Comparison of ENCODE assay signal across 9 cellular contexts in genomic region chr19:2627855-2628254, GRCh38.
A peak's percentile ranks its signal among the peaks of the same experiment; 100 is the strongest.
DNase-seq lines count a peak whose midpoint lies in the region; ATAC-seq and TF ChIP-seq lines count a peak whose summit lies in the region.
"Had no signal": no experiment of that assay in that cellular context is flagged by ENCODE, and none has a peak within 500 bp of the region (broad histone marks: within the 10 kb centered on the region; RNA-seq: fewer than 3 reads in every experiment).

No MANE protein-coding gene starts in this region.

- no peaks in the 10 kb centered on the region for H3K36me3 ChIP-seq in CD4-positive, alpha-beta memory T cell (ENCODE audit: insufficient read depth, low read length)
- H3K36me3 ChIP-seq in Loucy (ENCODE audit: insufficient read depth, low read length) (no peaks in the 10 kb centered on the region), trophoblast cell (ENCODE audit: control insufficient read depth in 1 of 2, insufficient read depth in 2 of 2, low read length in 2 of 2) (no peaks in the 10 kb centered on the region)

- H2BK120ac ChIP-seq in trophoblast cell (ENCODE audit: insufficient read depth, low read length, poor library complexity), result no peak overlapping the region

- H2BK5ac ChIP-seq in trophoblast cell (ENCODE audit: low read depth, low read length, poor library complexity), result no peak overlapping the region

- H3K23ac ChIP-seq in trophoblast cell (ENCODE audit: low read length), result no peak overlapping the region

- no peak overlapping the region for H4K91ac ChIP-seq in trophoblast cell (ENCODE audit: low read depth, low read length)

- H3K9me3 Mint-ChIP-seq in CD4-positive, alpha-beta memory T cell, result peaks cover 0 to 3% (median 0%) of the 10 kb centered on the region in 8 donors
- H3K9me3 Mint-ChIP-seq in dendritic cell treated with granulocyte-macrophage colony-stimulating factor and Interleukin-4, amounts not matched to agents 40 ng/mL and 50 ng/mL, for 4 days, result peaks cover 11% of the 10 kb centered on the region

- intact Hi-C loops in CD4-positive, alpha-beta memory T cell (cut with micrococcal nuclease), result no loop called here
- intact Hi-C loops in dendritic cell treated with granulocyte-macrophage colony-stimulating factor and Interleukin-4, amounts not matched to agents 40 ng/mL and 50 ng/mL, for 4 days (cut with micrococcal nuclease), result no loop called here

- H3K9ac ChIP-seq in Loucy (ENCODE audit: low read depth, low read length, poor library complexity, severe bottlenecking) (no peak overlapping the region), trophoblast cell (ENCODE audit: low read length) (no peak overlapping the region)

- H3F3A ChIP-seq in Loucy (ENCODE audit: low read depth), result no peaks in the 10 kb centered on the region

- peaks cover 12% of the 10 kb centered on the region for H3K4me1 ChIP-seq in CD4-positive, alpha-beta memory T cell (ENCODE audit: insufficient read depth, low read length)
- peaks cover 28% of the 10 kb centered on the region for H3K4me1 ChIP-seq in Loucy (ENCODE audit: insufficient read depth, low read length, poor library complexity, severe bottlenecking)
- H3K4me1 ChIP-seq in trophoblast cell (ENCODE audit: control insufficient read depth in 1 of 2, insufficient read depth in 2 of 2, low read length in 2 of 2), result peaks cover 0 to 8% of the 10 kb centered on the region in 2 experiments

- H3K79me2 ChIP-seq in Loucy (ENCODE audit: insufficient read depth, low read length) (no peaks in the 10 kb centered on the region), trophoblast cell (ENCODE audit: control insufficient read depth, insufficient read depth, low read length, poor library complexity) (no peaks in the 10 kb centered on the region)

- H3K4me3 ChIP-seq in CD4-positive, alpha-beta memory T cell (ENCODE audit: low read length in 2 of 2), result no peak overlapping the region
- H3K4me3 ChIP-seq in Loucy (ENCODE audit: low read length, poor library complexity, severe bottlenecking), result no peak overlapping the region
- H3K4me3 ChIP-seq in trophoblast cell (ENCODE audit: low read depth, low read length), result no peak overlapping the region
- H3K4me3 ChIP-seq: GM23338 had no signal

- no peaks in the 10 kb centered on the region for H3K79me1 ChIP-seq in trophoblast cell (ENCODE audit: low read length)

- ATAC-seq in HG03039 (IDR thresholded peaks at IDR 0.05; ENCODE audit: unreplicated experiment), result no peak
- no peak for ATAC-seq in HG03520 (IDR thresholded peaks at IDR 0.05; ENCODE audit: unreplicated experiment)
- ATAC-seq in GM21360 (IDR thresholded peaks at IDR 0.05; ENCODE audit: unreplicated experiment), result no peak
- ATAC-seq: GM23338 had no signal

- H3K27ac Mint-ChIP-seq in CD4-positive, alpha-beta memory T cell, result peak overlapping the region in 5 of 7 donors; percentile 43 to 81 (median 77)
- H3K27ac Mint-ChIP-seq in dendritic cell treated with granulocyte-macrophage colony-stimulating factor and Interleukin-4, amounts not matched to agents 40 ng/mL and 50 ng/mL, for 4 days, result peak overlapping the region; percentile 83
- H3K27ac Mint-ChIP-seq: GM23338 had no signal

- no peak overlapping the region for H4K8ac ChIP-seq in trophoblast cell (ENCODE audit: low read depth, low read length)

- no CpG with 5 or more reads among the region's 7 CpGs for WGBS in trophoblast cell (ENCODE audit: extremely low coverage, insufficient coverage, insufficient read length)

- peaks cover 0 to 5% of the 10 kb centered on the region in 2 donors for H3K9me3 ChIP-seq in CD4-positive, alpha-beta memory T cell (ENCODE audit: control insufficient read depth in 1 of 2, low read length in 2 of 2)
- H3K9me3 ChIP-seq in Loucy (ENCODE audit: insufficient read depth, low read depth, low read length) (peaks cover 7% of the 10 kb centered on the region; the same call in 1 of the 2 replicates), trophoblast cell (ENCODE audit: insufficient read depth, low read depth, low read length) (peaks cover 3% of the 10 kb centered on the region)

- no peaks in the 10 kb centered on the region for H3K27me3 ChIP-seq in CD4-positive, alpha-beta memory T cell (ENCODE audit: insufficient read depth, low read length)
- H3K27me3 ChIP-seq in Loucy (ENCODE audit: insufficient read depth, low read length, poor library complexity, severe bottlenecking) (no peaks in the 10 kb centered on the region), trophoblast cell (ENCODE audit: insufficient read depth, low read length) (peaks cover 3% of the 10 kb centered on the region)

- no peak overlapping the region for H3K27ac ChIP-seq in CD4-positive, alpha-beta memory T cell (ENCODE audit: low read depth, low read length)
- H3K27ac ChIP-seq in trophoblast cell (ENCODE audit: low read depth, low read length), result no peak overlapping the region

- H3K4me2 ChIP-seq in Loucy (ENCODE audit: low read depth, low read length, poor library complexity, severe bottlenecking) (peak overlapping the region; percentile 23), trophoblast cell (ENCODE audit: low read length) (no peak overlapping the region)
- H3K4me2 ChIP-seq: GM23338 had no signal

- H2AK5ac ChIP-seq in trophoblast cell (ENCODE audit: low read length), result no peak overlapping the region

- no peak overlapping the region for H3K4me3 Mint-ChIP-seq in CD4-positive, alpha-beta memory T cell
- H3K4me3 Mint-ChIP-seq in dendritic cell treated with granulocyte-macrophage colony-stimulating factor and Interleukin-4, amounts not matched to agents 40 ng/mL and 50 ng/mL, for 4 days, result no peak overlapping the region
- H3K4me3 Mint-ChIP-seq: GM23338 had no signal

- POLR2A ChIA-PET in CD4-positive, alpha-beta memory T cell (lab: Charles Lee; ENCODE audit: partially characterized antibody), result interaction anchor here (0.8 to 2.9 kb wide), 5 partner anchors 8 to 171 kb away, joined by 3 to 17 read pairs (median 3); partner anchors contain the start of genes GADD45B and LMNB2

- H2BK12ac ChIP-seq in trophoblast cell (ENCODE audit: low read length), result no peak overlapping the region

- DNase-seq in CD4-positive, alpha-beta memory T cell, result peak in 1 of 5 donors; percentile 36
- DNase-seq in trophoblast cell (peak; percentile 83 to 84), NCI-H748 treated with DMSO at 0.1 percent for 48 hours (lab: John Stamatoyannopoulos, UW) (no peak)

- no peak for TF ChIP-seq CTCF in Loucy (conservative IDR thresholded peaks at IDR 0.05; ENCODE audit: low read length)

- H3K14ac ChIP-seq in trophoblast cell (ENCODE audit: low read length), result no peak overlapping the region

- H3K27me3 Mint-ChIP-seq in CD4-positive, alpha-beta memory T cell, result no peaks in the 10 kb centered on the region
- H3K27me3 Mint-ChIP-seq in dendritic cell treated with granulocyte-macrophage colony-stimulating factor and Interleukin-4, amounts not matched to agents 40 ng/mL and 50 ng/mL, for 4 days, result no peaks in the 10 kb centered on the region

- H4K20me1 ChIP-seq in Loucy (ENCODE audit: insufficient read depth, low read length, poor library complexity, severe bottlenecking), result no peaks in the 10 kb centered on the region

- CTCF ChIA-PET in CD4-positive, alpha-beta memory T cell (lab: Charles Lee; ENCODE audit: partially characterized antibody), result interaction anchor here (1.1 to 2.1 kb wide), 3 partner anchors 9 to 17 kb away, joined by 4 to 10 read pairs (median 7); no protein-coding TSS in a partner anchor

- H4K12ac ChIP-seq in trophoblast cell (ENCODE audit: low read depth, low read length), result no peak overlapping the region

- no peak overlapping the region for H3K4ac ChIP-seq in trophoblast cell (ENCODE audit: low read depth, low read length)

- no peaks in the 10 kb centered on the region for H3K9me2 ChIP-seq in Loucy (replicated peaks; ENCODE audit: low read depth, low read length)

- H2AFZ ChIP-seq in Loucy (ENCODE audit: low read length) (no peak overlapping the region), trophoblast cell (ENCODE audit: insufficient read depth, low read length, poor library complexity) (no peak overlapping the region)
- H2AFZ ChIP-seq: GM23338 had no signal

- H3K18ac ChIP-seq in trophoblast cell (ENCODE audit: low read length), result no peak overlapping the region

- H3K4me1 Mint-ChIP-seq in CD4-positive, alpha-beta memory T cell, result peaks cover 11 to 51% (median 29%) of the 10 kb centered on the region in 4 donors
- H3K4me1 Mint-ChIP-seq in dendritic cell treated with granulocyte-macrophage colony-stimulating factor and Interleukin-4, amounts not matched to agents 40 ng/mL and 50 ng/mL, for 4 days (ENCODE audit: low read depth), result peaks cover 76% of the 10 kb centered on the region
- H3K4me1 Mint-ChIP-seq: GM23338 had no signal

- H3K36me3 Mint-ChIP-seq in CD4-positive, alpha-beta memory T cell, result no peaks in the 10 kb centered on the region
- no peaks in the 10 kb centered on the region for H3K36me3 Mint-ChIP-seq in dendritic cell treated with granulocyte-macrophage colony-stimulating factor and Interleukin-4, amounts not matched to agents 40 ng/mL and 50 ng/mL, for 4 days (ENCODE audit: low read depth)
